19 cellular contexts compared by ENCODE assay signal in genomic region chr4:168908859-168909390, GRCh38.
DNase-seq lines count a peak whose midpoint lies in the region; ATAC-seq and TF ChIP-seq lines count a peak whose summit lies in the region.
"Had no signal": no experiment of that assay in that cellular context is flagged by ENCODE, and none has a peak within 500 bp of the region (broad histone marks: within the 10 kb centered on the region; RNA-seq: fewer than 3 reads in every experiment).

No MANE protein-coding gene starts in this region.

- TF ChIP-seq POLR2A in vagina (IDR thresholded peaks at IDR 0.05), result no peak

- no peak overlapping the region for H3K4me3 ChIP-seq in fibroblast of pulmonary artery (replicated peaks; ENCODE audit: low read depth, low read length)
- no peak overlapping the region for H3K4me3 ChIP-seq in vagina
- no peak overlapping the region for H3K4me3 ChIP-seq in upper lobe of right lung

- H3K27ac ChIP-seq in vagina, result peak overlapping the region; percentile 16
- H3K27ac ChIP-seq in upper lobe of right lung, result no peak overlapping the region

- H3K27ac Mint-ChIP-seq in osteocyte (ENCODE audit: unreplicated experiment), result peak overlapping the region; percentile 81
- H3K27ac Mint-ChIP-seq: activated naive CD8-positive, alpha-beta T cell treated with anti-CD3 and anti-CD28 coated beads for 36 hours; dendritic cell treated with granulocyte-macrophage colony-stimulating factor and Interleukin-4, amounts not matched to agents 40 ng/mL and 50 ng/mL, for 4 days; memory B cell; type B pancreatic cell had no signal

- peaks cover 27% of the 10 kb centered on the region for H3K4me1 Mint-ChIP-seq in osteocyte (ENCODE audit: unreplicated experiment)
- H3K4me1 Mint-ChIP-seq: activated naive CD8-positive, alpha-beta T cell treated with anti-CD3 and anti-CD28 coated beads for 36 hours; memory B cell had no signal

- H3K36me3 Mint-ChIP-seq in osteocyte (ENCODE audit: unreplicated experiment), result peaks cover 44% of the 10 kb centered on the region
- H3K36me3 Mint-ChIP-seq: activated naive CD8-positive, alpha-beta T cell treated with anti-CD3 and anti-CD28 coated beads for 36 hours; memory B cell had no signal

- H3K9me3 ChIP-seq in vagina (no peaks in the 10 kb centered on the region), upper lobe of right lung (no peaks in the 10 kb centered on the region)

- no peaks in the 10 kb centered on the region for H3K27me3 Mint-ChIP-seq in osteocyte (ENCODE audit: unreplicated experiment)
- H3K27me3 Mint-ChIP-seq: activated naive CD8-positive, alpha-beta T cell treated with anti-CD3 and anti-CD28 coated beads for 36 hours; dendritic cell treated with granulocyte-macrophage colony-stimulating factor and Interleukin-4, amounts not matched to agents 40 ng/mL and 50 ng/mL, for 4 days; memory B cell; type B pancreatic cell had no signal

- no peak for DNase-seq in Right ventricle myocardium superior
- DNase-seq in cardiac septum (ENCODE audit: low spot score), result no peak
- DNase-seq in fibroblast of pulmonary artery (ENCODE audit: low read depth), result peak; percentile 45
- no peak for DNase-seq in osteocyte (ENCODE audit: extremely low spot score, unreplicated experiment)
- DNase-seq in vagina (ENCODE audit: extremely low spot score in 2 of 2), result no peak
- no peak for DNase-seq in middle frontal gyrus (ENCODE audit: extremely low spot score, low spot score)
- DNase-seq in mesenteric fat pad (ENCODE audit: low spot score), result no peak
- no peak for DNase-seq in upper lobe of right lung
- DNase-seq: activated CD4-positive, alpha-beta T cell treated with anti-CD3 and anti-CD28 coated beads for 1 hour; activated naive CD8-positive, alpha-beta T cell treated with anti-CD3 and anti-CD28 coated beads for 36 hours; NCI-H2081; NCI-H774; posterior cingulate gyrus; RPMI8226; stimulated activated CD4-positive, alpha-beta T cell treated with anti-CD3 and anti-CD28 coated beads, Interleukin-1b, Interleukin-23, amount 100 ng/mL, for 48 hours; T-helper 2 cell had no signal

- ATAC-seq in Right ventricle myocardium superior (ENCODE audit: poor library complexity) (peak; percentile 7), upper lobe of right lung (no peak)

- H3K36me3 ChIP-seq in vagina (peaks cover 0 to 49% of the 10 kb centered on the region in 2 donors), upper lobe of right lung (peaks cover 61% of the 10 kb centered on the region)

- intact Hi-C loops in Right ventricle myocardium superior (cut with DNase I), result no loop called here
- intact Hi-C loops in cardiac septum (cut with DNase I), result no loop called here
- intact Hi-C loops in vagina (cut with DNase I), result no loop called here
- intact Hi-C loops in upper lobe of right lung (cut with DNase I), result loop anchor here (10.0 kb wide), 1 partner anchor 194 kb away; no protein-coding TSS in a partner anchor

- no peak overlapping the region for H3K4me3 Mint-ChIP-seq in osteocyte (ENCODE audit: unreplicated experiment)
- H3K4me3 Mint-ChIP-seq: activated naive CD8-positive, alpha-beta T cell treated with anti-CD3 and anti-CD28 coated beads for 36 hours; dendritic cell treated with granulocyte-macrophage colony-stimulating factor and Interleukin-4, amounts not matched to agents 40 ng/mL and 50 ng/mL, for 4 days; memory B cell; type B pancreatic cell had no signal

- H3K9me3 Mint-ChIP-seq in osteocyte (ENCODE audit: unreplicated experiment), result no peaks in the 10 kb centered on the region
- H3K9me3 Mint-ChIP-seq: activated naive CD8-positive, alpha-beta T cell treated with anti-CD3 and anti-CD28 coated beads for 36 hours; dendritic cell treated with granulocyte-macrophage colony-stimulating factor and Interleukin-4, amounts not matched to agents 40 ng/mL and 50 ng/mL, for 4 days; memory B cell; type B pancreatic cell had no signal

- H3K27me3 ChIP-seq in vagina, result no peaks in the 10 kb centered on the region
- H3K27me3 ChIP-seq in upper lobe of right lung, result no peaks in the 10 kb centered on the region

- no peak for TF ChIP-seq CTCF in fibroblast of pulmonary artery (IDR thresholded peaks at IDR 0.05; ENCODE audit: low read length, missing control alignments)
- TF ChIP-seq CTCF in osteocyte (IDR thresholded peaks at IDR 0.05), result no peak
- TF ChIP-seq CTCF in vagina (IDR thresholded peaks at IDR 0.05), result no peak
- no peak for TF ChIP-seq CTCF in upper lobe of right lung (IDR thresholded peaks at IDR 0.05)

- peaks cover 17% of the 10 kb centered on the region for H3K4me1 ChIP-seq in vagina
- H3K4me1 ChIP-seq in upper lobe of right lung, result peaks cover 3% of the 10 kb centered on the region
